Comparison of ENCODE assay signal across 1 cellular context in genomic region chr1:206897175-206897574, GRCh38.
TF ChIP-seq lines count a peak whose summit lies in the region.

Gene IL24 (plus strand): TSS chr1:206897443. CDS start chr1:206897833, 390 bp downstream.

TF ChIP-seq in H1, 55 proteins besides CTCF, POLR2A, EP300 and RAD21:
- no peak for TF ChIP-seq CEBPB (IDR thresholded peaks at IDR 0.05; ENCODE audit: low read depth, low read length)
- no peak for TF ChIP-seq CBX5 (IDR thresholded peaks at IDR 0.05; ENCODE audit: low read depth, low read length)
- TF ChIP-seq RXRA (IDR thresholded peaks at IDR 0.05; ENCODE audit: insufficient read depth, low read depth, low read length), result no peak
- no peak for TF ChIP-seq TBP (IDR thresholded peaks at IDR 0.05; ENCODE audit: low read depth, low read length)
- TF ChIP-seq E2F6 (IDR thresholded peaks at IDR 0.05), result no peak
- TF ChIP-seq POU5F1 (IDR thresholded peaks at IDR 0.05; ENCODE audit: low read depth, low read length), result no peak
- TF ChIP-seq KDM4A (IDR thresholded peaks at IDR 0.05; ENCODE audit: low read depth, low read length, severe bottlenecking), result no peak
- TF ChIP-seq FOSL1 (IDR thresholded peaks at IDR 0.05; ENCODE audit: insufficient read depth, low read depth, low read length), result no peak
- TF ChIP-seq CREB1 (IDR thresholded peaks at IDR 0.05), result no peak
- TF ChIP-seq CBX8 (IDR thresholded peaks at IDR 0.05; ENCODE audit: borderline replicate concordance, low read depth, low read length), result no peak
- TF ChIP-seq MAX (IDR thresholded peaks at IDR 0.05), result no peak
- TF ChIP-seq CTBP2 (IDR thresholded peaks at IDR 0.05; ENCODE audit: borderline replicate concordance, insufficient read depth, insufficient read length, low read length), result no peak
- TF ChIP-seq SRF (IDR thresholded peaks at IDR 0.05; ENCODE audit: low read depth, low read length), result no peak
- no peak for TF ChIP-seq POLR2AphosphoS5 (IDR thresholded peaks at IDR 0.05; ENCODE audit: low read depth, low read length)
- TF ChIP-seq SAP30 (IDR thresholded peaks at IDR 0.05; ENCODE audit: insufficient read depth, insufficient replicate concordance, low read length), result no peak
- no peak for TF ChIP-seq TAF1 (IDR thresholded peaks at IDR 0.05; ENCODE audit: low read depth, low read length)
- no peak for TF ChIP-seq ATF2 (IDR thresholded peaks at IDR 0.05; ENCODE audit: low read length)
- no peak for TF ChIP-seq SP1 (IDR thresholded peaks at IDR 0.05; ENCODE audit: low read depth, low read length)
- TF ChIP-seq TAF7 (optimal IDR thresholded peaks at IDR 0.05; ENCODE audit: borderline replicate concordance, low read depth, low read length), result no peak
TF ChIP-seq in H1: peak in this region for 0.
